Comparison of ENCODE assay signal across 5 cellular contexts in the genomic region with DNA sequence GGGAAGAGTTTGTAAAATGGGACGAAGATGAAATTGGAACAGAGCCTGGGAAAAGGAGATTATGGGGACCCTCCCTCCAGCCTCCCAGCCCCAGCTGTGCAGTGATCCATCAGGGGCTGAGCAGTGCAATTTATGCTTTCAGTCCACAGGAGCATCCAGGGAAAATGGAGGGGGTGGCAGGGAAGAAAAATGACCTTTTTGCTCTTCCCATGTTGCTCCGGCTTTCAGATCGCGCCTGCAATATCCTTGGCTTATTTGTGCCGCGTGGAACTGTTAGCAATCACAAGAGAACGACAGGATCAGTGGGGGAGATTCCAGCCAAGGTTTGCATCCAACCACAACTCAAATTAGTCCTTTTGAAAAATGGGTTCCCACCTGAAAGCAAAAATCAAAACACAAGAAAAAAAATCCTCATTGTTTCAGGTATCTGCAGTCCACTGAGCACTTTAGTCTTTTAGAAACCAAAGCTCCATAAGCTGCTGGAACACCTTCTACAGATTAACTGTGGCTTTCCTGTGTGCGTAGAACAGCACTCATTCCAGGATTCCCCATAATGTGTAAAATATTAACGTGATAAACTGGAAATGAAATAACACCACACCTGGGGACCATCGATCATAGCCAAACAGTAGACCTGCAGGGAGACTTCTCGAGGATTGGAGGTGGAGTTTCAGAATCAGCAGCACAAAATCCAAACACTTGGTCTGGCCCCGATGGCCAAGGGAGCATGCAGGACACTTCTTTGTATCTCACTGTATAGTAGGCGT.
A peak's percentile ranks its signal among the peaks of the same experiment; 100 is the strongest.
TF ChIP-seq lines count a peak whose summit lies in the region.

No MANE protein-coding gene starts in this region.

TF ChIP-seq in GM12891, 5 proteins besides CTCF, POLR2A, EP300 and RAD21:
- TF ChIP-seq PAX5 (IDR thresholded peaks at IDR 0.05; ENCODE audit: insufficient read depth, low read length, severe bottlenecking), result no peak
- TF ChIP-seq SPI1 (IDR thresholded peaks at IDR 0.05; ENCODE audit: low read depth, low read length), result no peak
- TF ChIP-seq POLR2AphosphoS5 (IDR thresholded peaks at IDR 0.05; ENCODE audit: low read depth, low read length), result no peak
- TF ChIP-seq POU2F2 (IDR thresholded peaks at IDR 0.05; ENCODE audit: low read depth, low read length), result no peak
- TF ChIP-seq TAF1 (IDR thresholded peaks at IDR 0.05; ENCODE audit: low read depth, low read length), result no peak

TF ChIP-seq in HEK293, 187 proteins besides CTCF, POLR2A, EP300 and RAD21:
- TF ChIP-seq SP2 (tag by site-specific recombination; IDR thresholded peaks at IDR 0.05) (no peak), SCRT1 (tag by site-specific recombination; IDR thresholded peaks at IDR 0.05; ENCODE audit: borderline replicate concordance) (no peak), IKZF3 (tag by site-specific recombination; IDR thresholded peaks at IDR 0.05) (0 out of 2 replicates have a peak, but pooled peaks have one; percentile 23)
- TF ChIP-seq, protein P1, sequence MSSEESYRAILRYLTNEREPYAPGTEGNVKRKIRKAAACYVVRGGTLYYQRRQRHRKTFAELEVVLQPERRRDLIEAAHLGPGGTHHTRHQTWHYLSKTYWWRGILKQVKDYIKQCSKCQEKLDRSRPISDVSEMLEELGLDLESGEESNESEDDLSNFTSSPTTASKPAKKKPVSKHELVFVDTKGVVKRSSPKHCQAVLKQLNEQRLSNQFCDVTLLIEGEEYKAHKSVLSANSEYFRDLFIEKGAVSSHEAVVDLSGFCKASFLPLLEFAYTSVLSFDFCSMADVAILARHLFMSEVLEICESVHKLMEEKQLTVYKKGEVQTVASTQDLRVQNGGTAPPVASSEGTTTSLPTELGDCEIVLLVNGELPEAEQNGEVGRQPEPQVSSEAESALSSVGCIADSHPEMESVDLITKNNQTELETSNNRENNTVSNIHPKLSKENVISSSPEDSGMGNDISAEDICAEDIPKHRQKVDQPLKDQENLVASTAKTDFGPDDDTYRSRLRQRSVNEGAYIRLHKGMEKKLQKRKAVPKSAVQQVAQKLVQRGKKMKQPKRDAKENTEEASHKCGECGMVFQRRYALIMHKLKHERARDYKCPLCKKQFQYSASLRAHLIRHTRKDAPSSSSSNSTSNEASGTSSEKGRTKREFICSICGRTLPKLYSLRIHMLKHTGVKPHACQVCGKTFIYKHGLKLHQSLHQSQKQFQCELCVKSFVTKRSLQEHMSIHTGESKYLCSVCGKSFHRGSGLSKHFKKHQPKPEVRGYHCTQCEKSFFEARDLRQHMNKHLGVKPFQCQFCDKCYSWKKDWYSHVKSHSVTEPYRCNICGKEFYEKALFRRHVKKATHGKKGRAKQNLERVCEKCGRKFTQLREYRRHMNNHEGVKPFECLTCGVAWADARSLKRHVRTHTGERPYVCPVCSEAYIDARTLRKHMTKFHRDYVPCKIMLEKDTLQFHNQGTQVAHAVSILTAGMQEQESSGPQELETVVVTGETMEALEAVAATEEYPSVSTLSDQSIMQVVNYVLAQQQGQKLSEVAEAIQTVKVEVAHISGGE (tag by site-specific recombination; conservative IDR thresholded peaks at IDR 0.05; ENCODE audit: low read depth), result no peak

TF ChIP-seq in H1, 55 proteins besides CTCF, POLR2A, EP300 and RAD21:
- no peak for TF ChIP-seq CREB1 (IDR thresholded peaks at IDR 0.05)
- TF ChIP-seq, protein P2, sequence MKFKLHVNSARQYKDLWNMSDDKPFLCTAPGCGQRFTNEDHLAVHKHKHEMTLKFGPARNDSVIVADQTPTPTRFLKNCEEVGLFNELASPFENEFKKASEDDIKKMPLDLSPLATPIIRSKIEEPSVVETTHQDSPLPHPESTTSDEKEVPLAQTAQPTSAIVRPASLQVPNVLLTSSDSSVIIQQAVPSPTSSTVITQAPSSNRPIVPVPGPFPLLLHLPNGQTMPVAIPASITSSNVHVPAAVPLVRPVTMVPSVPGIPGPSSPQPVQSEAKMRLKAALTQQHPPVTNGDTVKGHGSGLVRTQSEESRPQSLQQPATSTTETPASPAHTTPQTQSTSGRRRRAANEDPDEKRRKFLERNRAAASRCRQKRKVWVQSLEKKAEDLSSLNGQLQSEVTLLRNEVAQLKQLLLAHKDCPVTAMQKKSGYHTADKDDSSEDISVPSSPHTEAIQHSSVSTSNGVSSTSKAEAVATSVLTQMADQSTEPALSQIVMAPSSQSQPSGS (IDR thresholded peaks at IDR 0.05; ENCODE audit: low read length), result no peak
- no peak for TF ChIP-seq PHF8 (conservative IDR thresholded peaks at IDR 0.05; ENCODE audit: low read depth, low read length)

TF ChIP-seq in HepG2, 621 proteins besides CTCF, POLR2A, EP300 and RAD21:
- TF ChIP-seq ZNF432 (CRISPR knock-in tag; IDR thresholded peaks at IDR 0.05; ENCODE audit: borderline replicate concordance) (no peak), ZNF431 (CRISPR knock-in tag; IDR thresholded peaks at IDR 0.05; ENCODE audit: borderline replicate concordance, low read depth) (no peak), HNRNPH1 (optimal IDR thresholded peaks at IDR 0.05; ENCODE audit: low read depth, low read length) (no peak), MBNL3 (CRISPR knock-in tag; conservative IDR thresholded peaks at IDR 0.05) (no peak), MLLT10 (CRISPR knock-in tag; IDR thresholded peaks at IDR 0.05) (no peak), CERS6 (CRISPR knock-in tag; IDR thresholded peaks at IDR 0.05) (no peak), ZKSCAN5 (CRISPR knock-in tag; IDR thresholded peaks at IDR 0.05) (no peak), ZNF20 (CRISPR knock-in tag; IDR thresholded peaks at IDR 0.05) (no peak), KDM2A (CRISPR knock-in tag; IDR thresholded peaks at IDR 0.05; ENCODE audit: borderline replicate concordance, low read depth) (no peak), DNMT3B (CRISPR knock-in tag; conservative IDR thresholded peaks at IDR 0.05) (no peak), IRF2 (CRISPR knock-in tag; IDR thresholded peaks at IDR 0.05) (no peak)
TF ChIP-seq in HepG2: peak in this region for 0.

TF ChIP-seq in WTC11, 78 proteins besides CTCF, POLR2A, EP300 and RAD21:
- TF ChIP-seq ZNF423 (CRISPR knock-in tag; IDR thresholded peaks at IDR 0.05), result no peak
